ENCODE assay signal across 22 cellular contexts in the genomic region with DNA sequence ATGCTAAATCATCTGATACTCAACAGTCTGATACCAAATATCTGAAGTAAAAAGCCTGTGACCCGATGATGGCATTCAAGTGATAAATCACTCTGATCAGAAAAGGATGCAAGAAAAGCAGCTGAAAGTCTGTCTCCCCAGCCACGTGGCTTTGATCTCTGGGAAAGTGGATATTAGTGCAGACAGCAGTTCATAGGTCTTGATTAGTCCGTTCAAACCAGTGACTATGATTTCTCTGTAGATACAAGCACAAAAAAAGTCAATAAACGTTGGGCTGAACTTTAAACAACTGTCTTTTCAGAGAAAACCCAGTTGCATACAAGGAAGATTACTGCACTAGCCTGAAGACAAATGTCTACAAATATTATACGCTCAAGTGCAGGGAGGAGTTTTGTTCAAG.
DNase-seq lines count a peak whose midpoint lies in the region; ATAC-seq and TF ChIP-seq lines count a peak whose summit lies in the region.
"Had no signal": no experiment of that assay in that cellular context is flagged by ENCODE, and none has a peak within 500 bp of the region (broad histone marks: within the 10 kb centered on the region; RNA-seq: fewer than 3 reads in every experiment).

No MANE protein-coding gene starts in this region.

- no peak for TF ChIP-seq POLR2A in uterus (IDR thresholded peaks at IDR 0.05)

- peaks cover 70% of the 10 kb centered on the region for H3K4me1 ChIP-seq in osteoblast (ENCODE audit: insufficient read depth, low read length)
- H3K4me1 ChIP-seq in uterus: peaks cover 8 to 16% of the 10 kb centered on the region in 2 donors

- peak; percentile 60 for ATAC-seq in left lobe of liver
- no peak for ATAC-seq in HG02623 (IDR thresholded peaks at IDR 0.05; ENCODE audit: unreplicated experiment)
- ATAC-seq in GM21529 (IDR thresholded peaks at IDR 0.05; ENCODE audit: unreplicated experiment): no peak
- ATAC-seq: activated CD4-positive, CD25-positive, alpha-beta regulatory T cell treated with anti-CD3 and anti-CD28 coated beads, Interleukin-2, amount 50 U/mL, for 24 hours; left cardiac atrium; naive thymus-derived CD8-positive, alpha-beta T cell had no signal

- intact Hi-C loops in uterus (cut with DNase I; ENCODE audit: low total_unique reads): no loop called here

- H3K9me3 ChIP-seq in osteoblast (ENCODE audit: low read depth, low read length) (no peaks in the 10 kb centered on the region), uterus (no peaks in the 10 kb centered on the region)
- H3K9me3 ChIP-seq: Peyer's patch had no signal

- H3K4me3 ChIP-seq in osteoblast (ENCODE audit: insufficient read depth, low read length): no peak overlapping the region
- H3K4me3 ChIP-seq in uterus: no peak overlapping the region
- H3K4me3 ChIP-seq: cardiac muscle cell, Peyer's patch had no signal

- H3K36me3 ChIP-seq in osteoblast (ENCODE audit: insufficient read depth, low read length) (no peaks in the 10 kb centered on the region), uterus (no peaks in the 10 kb centered on the region)
- H3K36me3 ChIP-seq: cardiac muscle cell, Peyer's patch had no signal

- H3K27ac ChIP-seq in osteoblast (ENCODE audit: low read depth, low read length) (peak overlapping the region; percentile 77), uterus (peak overlapping the region; percentile 87 to 98)
- H3K27ac ChIP-seq: 22Rv1, cardiac muscle cell had no signal

- no peak overlapping the region for H2AFZ ChIP-seq in osteoblast (ENCODE audit: low read length)

- H4K20me1 ChIP-seq in osteoblast (ENCODE audit: insufficient read depth, low read length): no peaks in the 10 kb centered on the region

- no peak overlapping the region for H3K4me2 ChIP-seq in osteoblast (ENCODE audit: insufficient read depth, low read length)

- DNase-seq in DMS53 (lab: John Stamatoyannopoulos, UW) (peak; percentile 16), DMS53 treated with DMSO at 0.1 percent for 48 hours (lab: John Stamatoyannopoulos, UW; ENCODE audit: unreplicated experiment) (no peak), left lobe of liver (ENCODE audit: low spot score) (no peak), osteoblast (ENCODE audit: insufficient read length, low spot score, missing footprints) (no peak), uterus (no peak), NK-92 (lab: John Stamatoyannopoulos, UW; ENCODE audit: unreplicated experiment) (no peak)
- DNase-seq: activated CD4-positive, alpha-beta T cell treated with anti-CD3 and anti-CD28 coated beads, Interleukin-2, amount 50 U/mL, for 48 hours; activated effector memory CD4-positive, alpha-beta T cell treated with Interleukin-2 at 50 U/mL for 16 hours; anterior cingulate cortex; CD4-positive, CD25-positive, alpha-beta regulatory T cell; cortex of kidney; foreskin melanocyte; left cardiac atrium; naive thymus-derived CD8-positive, alpha-beta T cell; NCI-H524 treated with DMSO at 0.1 percent for 48 hours; Peyer's patch; stimulated activated CD4-positive, alpha-beta T cell treated with anti-CD3 and anti-CD28 coated beads, Interleukin-4, amount 100 ng/mL, for 1 hour had no signal

- no peaks in the 10 kb centered on the region for H3K27me3 ChIP-seq in osteoblast (ENCODE audit: insufficient read depth, low read length)
- no peaks in the 10 kb centered on the region for H3K27me3 ChIP-seq in uterus
- H3K27me3 ChIP-seq: cardiac muscle cell, Peyer's patch had no signal

- TF ChIP-seq CTCF in osteoblast (IDR thresholded peaks at IDR 0.05; ENCODE audit: extremely low read depth, low read depth, low read length): no peak
- TF ChIP-seq CTCF in uterus (IDR thresholded peaks at IDR 0.05): no peak

- H3K79me2 ChIP-seq in osteoblast (ENCODE audit: insufficient read depth, low read length): no peaks in the 10 kb centered on the region
